1 cellular context compared by ENCODE assay signal in the genomic region with DNA sequence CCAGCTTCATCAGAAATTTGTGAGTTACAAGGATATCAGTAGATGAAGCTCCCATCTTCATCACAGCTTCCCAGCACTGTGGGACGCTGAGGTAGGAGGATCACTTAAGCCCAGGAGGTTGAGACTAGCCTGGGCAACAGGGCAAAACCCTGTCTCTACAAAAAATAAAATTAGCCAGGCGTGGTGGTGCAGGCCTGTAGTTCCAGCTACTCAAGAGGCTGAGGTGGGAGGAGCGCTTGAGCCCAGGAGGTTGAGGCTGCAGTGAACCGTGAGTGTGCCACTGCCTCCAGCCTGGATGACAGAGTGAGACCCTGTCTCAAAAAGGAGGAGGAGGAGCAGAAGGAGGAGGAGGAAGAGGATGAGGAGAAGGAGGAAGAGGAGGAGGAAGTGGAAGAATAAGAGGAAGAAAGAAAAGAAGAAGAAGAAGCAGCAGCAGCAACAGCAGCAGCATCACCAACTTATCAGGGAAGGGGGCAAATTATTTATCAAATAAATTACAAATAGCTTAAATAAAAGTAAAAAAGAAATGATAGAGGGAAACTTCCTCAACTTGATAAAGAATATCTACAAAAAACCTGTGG.
TF ChIP-seq lines count a peak whose summit lies in the region.

No MANE protein-coding gene starts in this region.

TF ChIP-seq in HEK293, 187 proteins besides CTCF, POLR2A, EP300 and RAD21 (continued from another document):
- TF ChIP-seq, protein P1, sequence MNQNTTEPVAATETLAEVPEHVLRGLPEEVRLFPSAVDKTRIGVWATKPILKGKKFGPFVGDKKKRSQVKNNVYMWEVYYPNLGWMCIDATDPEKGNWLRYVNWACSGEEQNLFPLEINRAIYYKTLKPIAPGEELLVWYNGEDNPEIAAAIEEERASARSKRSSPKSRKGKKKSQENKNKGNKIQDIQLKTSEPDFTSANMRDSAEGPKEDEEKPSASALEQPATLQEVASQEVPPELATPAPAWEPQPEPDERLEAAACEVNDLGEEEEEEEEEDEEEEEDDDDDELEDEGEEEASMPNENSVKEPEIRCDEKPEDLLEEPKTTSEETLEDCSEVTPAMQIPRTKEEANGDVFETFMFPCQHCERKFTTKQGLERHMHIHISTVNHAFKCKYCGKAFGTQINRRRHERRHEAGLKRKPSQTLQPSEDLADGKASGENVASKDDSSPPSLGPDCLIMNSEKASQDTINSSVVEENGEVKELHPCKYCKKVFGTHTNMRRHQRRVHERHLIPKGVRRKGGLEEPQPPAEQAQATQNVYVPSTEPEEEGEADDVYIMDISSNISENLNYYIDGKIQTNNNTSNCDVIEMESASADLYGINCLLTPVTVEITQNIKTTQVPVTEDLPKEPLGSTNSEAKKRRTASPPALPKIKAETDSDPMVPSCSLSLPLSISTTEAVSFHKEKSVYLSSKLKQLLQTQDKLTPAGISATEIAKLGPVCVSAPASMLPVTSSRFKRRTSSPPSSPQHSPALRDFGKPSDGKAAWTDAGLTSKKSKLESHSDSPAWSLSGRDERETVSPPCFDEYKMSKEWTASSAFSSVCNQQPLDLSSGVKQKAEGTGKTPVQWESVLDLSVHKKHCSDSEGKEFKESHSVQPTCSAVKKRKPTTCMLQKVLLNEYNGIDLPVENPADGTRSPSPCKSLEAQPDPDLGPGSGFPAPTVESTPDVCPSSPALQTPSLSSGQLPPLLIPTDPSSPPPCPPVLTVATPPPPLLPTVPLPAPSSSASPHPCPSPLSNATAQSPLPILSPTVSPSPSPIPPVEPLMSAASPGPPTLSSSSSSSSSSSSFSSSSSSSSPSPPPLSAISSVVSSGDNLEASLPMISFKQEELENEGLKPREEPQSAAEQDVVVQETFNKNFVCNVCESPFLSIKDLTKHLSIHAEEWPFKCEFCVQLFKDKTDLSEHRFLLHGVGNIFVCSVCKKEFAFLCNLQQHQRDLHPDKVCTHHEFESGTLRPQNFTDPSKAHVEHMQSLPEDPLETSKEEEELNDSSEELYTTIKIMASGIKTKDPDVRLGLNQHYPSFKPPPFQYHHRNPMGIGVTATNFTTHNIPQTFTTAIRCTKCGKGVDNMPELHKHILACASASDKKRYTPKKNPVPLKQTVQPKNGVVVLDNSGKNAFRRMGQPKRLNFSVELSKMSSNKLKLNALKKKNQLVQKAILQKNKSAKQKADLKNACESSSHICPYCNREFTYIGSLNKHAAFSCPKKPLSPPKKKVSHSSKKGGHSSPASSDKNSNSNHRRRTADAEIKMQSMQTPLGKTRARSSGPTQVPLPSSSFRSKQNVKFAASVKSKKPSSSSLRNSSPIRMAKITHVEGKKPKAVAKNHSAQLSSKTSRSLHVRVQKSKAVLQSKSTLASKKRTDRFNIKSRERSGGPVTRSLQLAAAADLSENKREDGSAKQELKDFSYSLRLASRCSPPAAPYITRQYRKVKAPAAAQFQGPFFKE (tag by site-specific recombination; IDR thresholded peaks at IDR 0.05; ENCODE audit: borderline replicate concordance) = no peak
- TF ChIP-seq, protein P2, sequence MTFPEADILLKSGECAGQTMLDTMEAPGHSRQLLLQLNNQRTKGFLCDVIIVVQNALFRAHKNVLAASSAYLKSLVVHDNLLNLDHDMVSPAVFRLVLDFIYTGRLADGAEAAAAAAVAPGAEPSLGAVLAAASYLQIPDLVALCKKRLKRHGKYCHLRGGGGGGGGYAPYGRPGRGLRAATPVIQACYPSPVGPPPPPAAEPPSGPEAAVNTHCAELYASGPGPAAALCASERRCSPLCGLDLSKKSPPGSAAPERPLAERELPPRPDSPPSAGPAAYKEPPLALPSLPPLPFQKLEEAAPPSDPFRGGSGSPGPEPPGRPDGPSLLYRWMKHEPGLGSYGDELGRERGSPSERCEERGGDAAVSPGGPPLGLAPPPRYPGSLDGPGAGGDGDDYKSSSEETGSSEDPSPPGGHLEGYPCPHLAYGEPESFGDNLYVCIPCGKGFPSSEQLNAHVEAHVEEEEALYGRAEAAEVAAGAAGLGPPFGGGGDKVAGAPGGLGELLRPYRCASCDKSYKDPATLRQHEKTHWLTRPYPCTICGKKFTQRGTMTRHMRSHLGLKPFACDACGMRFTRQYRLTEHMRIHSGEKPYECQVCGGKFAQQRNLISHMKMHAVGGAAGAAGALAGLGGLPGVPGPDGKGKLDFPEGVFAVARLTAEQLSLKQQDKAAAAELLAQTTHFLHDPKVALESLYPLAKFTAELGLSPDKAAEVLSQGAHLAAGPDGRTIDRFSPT (tag by site-specific recombination; IDR thresholded peaks at IDR 0.05) = no peak
- no peak for TF ChIP-seq ZNF416 (tag by site-specific recombination; IDR thresholded peaks at IDR 0.05)
- TF ChIP-seq ZNF529 (tag by site-specific recombination; IDR thresholded peaks at IDR 0.05; ENCODE audit: insufficient replicate concordance) = no peak
- no peak for TF ChIP-seq ZNF174 (tag by site-specific recombination; IDR thresholded peaks at IDR 0.05)
- no peak for TF ChIP-seq ZNF560 (tag by site-specific recombination; IDR thresholded peaks at IDR 0.05; ENCODE audit: borderline replicate concordance)
- TF ChIP-seq ZNF112 (tag by site-specific recombination; IDR thresholded peaks at IDR 0.05) = no peak
- no peak for TF ChIP-seq ZBTB8A (tag by site-specific recombination; IDR thresholded peaks at IDR 0.05)
- TF ChIP-seq ZNF660 (tag by site-specific recombination; IDR thresholded peaks at IDR 0.05) = no peak
- TF ChIP-seq ZNF138 (tag by site-specific recombination; IDR thresholded peaks at IDR 0.05; ENCODE audit: borderline replicate concordance) = no peak
- no peak for TF ChIP-seq KLF10 (tag by site-specific recombination; IDR thresholded peaks at IDR 0.05)
- TF ChIP-seq ZNF223 (tag by site-specific recombination; IDR thresholded peaks at IDR 0.05) = 0 out of 2 replicates have a peak, but pooled peaks have one; percentile 14
- no peak for TF ChIP-seq ZNF843 (tag by site-specific recombination; IDR thresholded peaks at IDR 0.05)
- TF ChIP-seq, protein P3, sequence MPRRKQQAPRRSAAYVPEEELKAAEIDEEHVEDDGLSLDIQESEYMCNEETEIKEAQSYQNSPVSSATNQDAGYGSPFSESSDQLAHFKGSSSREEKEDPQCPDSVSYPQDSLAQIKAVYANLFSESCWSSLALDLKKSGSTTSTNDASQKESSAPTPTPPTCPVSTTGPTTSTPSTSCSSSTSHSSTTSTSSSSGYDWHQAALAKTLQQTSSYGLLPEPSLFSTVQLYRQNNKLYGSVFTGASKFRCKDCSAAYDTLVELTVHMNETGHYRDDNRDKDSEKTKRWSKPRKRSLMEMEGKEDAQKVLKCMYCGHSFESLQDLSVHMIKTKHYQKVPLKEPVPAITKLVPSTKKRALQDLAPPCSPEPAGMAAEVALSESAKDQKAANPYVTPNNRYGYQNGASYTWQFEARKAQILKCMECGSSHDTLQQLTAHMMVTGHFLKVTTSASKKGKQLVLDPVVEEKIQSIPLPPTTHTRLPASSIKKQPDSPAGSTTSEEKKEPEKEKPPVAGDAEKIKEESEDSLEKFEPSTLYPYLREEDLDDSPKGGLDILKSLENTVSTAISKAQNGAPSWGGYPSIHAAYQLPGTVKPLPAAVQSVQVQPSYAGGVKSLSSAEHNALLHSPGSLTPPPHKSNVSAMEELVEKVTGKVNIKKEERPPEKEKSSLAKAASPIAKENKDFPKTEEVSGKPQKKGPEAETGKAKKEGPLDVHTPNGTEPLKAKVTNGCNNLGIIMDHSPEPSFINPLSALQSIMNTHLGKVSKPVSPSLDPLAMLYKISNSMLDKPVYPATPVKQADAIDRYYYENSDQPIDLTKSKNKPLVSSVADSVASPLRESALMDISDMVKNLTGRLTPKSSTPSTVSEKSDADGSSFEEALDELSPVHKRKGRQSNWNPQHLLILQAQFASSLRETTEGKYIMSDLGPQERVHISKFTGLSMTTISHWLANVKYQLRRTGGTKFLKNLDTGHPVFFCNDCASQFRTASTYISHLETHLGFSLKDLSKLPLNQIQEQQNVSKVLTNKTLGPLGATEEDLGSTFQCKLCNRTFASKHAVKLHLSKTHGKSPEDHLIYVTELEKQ (tag by site-specific recombination; IDR thresholded peaks at IDR 0.05; ENCODE audit: borderline replicate concordance) = no peak
- no peak for TF ChIP-seq GLIS2 (tag by site-specific recombination; IDR thresholded peaks at IDR 0.05)
- TF ChIP-seq ZFHX2 (tag by site-specific recombination; conservative IDR thresholded peaks at IDR 0.05) = 0 out of 2 replicates have a peak, but pooled peaks have one; percentile 15
- no peak for TF ChIP-seq ZNF335 (tag by site-specific recombination; conservative IDR thresholded peaks at IDR 0.05)
- TF ChIP-seq ZNF510 (tag by site-specific recombination; IDR thresholded peaks at IDR 0.05; ENCODE audit: insufficient replicate concordance) = no peak
- no peak for TF ChIP-seq ZNF776 (tag by site-specific recombination; IDR thresholded peaks at IDR 0.05; ENCODE audit: borderline replicate concordance)
- TF ChIP-seq, protein P4, sequence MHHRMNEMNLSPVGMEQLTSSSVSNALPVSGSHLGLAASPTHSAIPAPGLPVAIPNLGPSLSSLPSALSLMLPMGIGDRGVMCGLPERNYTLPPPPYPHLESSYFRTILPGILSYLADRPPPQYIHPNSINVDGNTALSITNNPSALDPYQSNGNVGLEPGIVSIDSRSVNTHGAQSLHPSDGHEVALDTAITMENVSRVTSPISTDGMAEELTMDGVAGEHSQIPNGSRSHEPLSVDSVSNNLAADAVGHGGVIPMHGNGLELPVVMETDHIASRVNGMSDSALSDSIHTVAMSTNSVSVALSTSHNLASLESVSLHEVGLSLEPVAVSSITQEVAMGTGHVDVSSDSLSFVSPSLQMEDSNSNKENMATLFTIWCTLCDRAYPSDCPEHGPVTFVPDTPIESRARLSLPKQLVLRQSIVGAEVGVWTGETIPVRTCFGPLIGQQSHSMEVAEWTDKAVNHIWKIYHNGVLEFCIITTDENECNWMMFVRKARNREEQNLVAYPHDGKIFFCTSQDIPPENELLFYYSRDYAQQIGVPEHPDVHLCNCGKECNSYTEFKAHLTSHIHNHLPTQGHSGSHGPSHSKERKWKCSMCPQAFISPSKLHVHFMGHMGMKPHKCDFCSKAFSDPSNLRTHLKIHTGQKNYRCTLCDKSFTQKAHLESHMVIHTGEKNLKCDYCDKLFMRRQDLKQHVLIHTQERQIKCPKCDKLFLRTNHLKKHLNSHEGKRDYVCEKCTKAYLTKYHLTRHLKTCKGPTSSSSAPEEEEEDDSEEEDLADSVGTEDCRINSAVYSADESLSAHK (tag by site-specific recombination; IDR thresholded peaks at IDR 0.05) = no peak
- no peak for TF ChIP-seq ZNF350 (tag by site-specific recombination; IDR thresholded peaks at IDR 0.05)
- TF ChIP-seq, protein P5, sequence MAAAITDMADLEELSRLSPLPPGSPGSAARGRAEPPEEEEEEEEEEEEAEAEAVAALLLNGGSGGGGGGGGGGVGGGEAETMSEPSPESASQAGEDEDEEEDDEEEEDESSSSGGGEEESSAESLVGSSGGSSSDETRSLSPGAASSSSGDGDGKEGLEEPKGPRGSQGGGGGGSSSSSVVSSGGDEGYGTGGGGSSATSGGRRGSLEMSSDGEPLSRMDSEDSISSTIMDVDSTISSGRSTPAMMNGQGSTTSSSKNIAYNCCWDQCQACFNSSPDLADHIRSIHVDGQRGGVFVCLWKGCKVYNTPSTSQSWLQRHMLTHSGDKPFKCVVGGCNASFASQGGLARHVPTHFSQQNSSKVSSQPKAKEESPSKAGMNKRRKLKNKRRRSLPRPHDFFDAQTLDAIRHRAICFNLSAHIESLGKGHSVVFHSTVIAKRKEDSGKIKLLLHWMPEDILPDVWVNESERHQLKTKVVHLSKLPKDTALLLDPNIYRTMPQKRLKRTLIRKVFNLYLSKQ (tag by site-specific recombination; IDR thresholded peaks at IDR 0.05; ENCODE audit: borderline replicate concordance) = no peak
- no peak for TF ChIP-seq ZNF248 (tag by site-specific recombination; IDR thresholded peaks at IDR 0.05)
- TF ChIP-seq ZNF558 (tag by site-specific recombination; IDR thresholded peaks at IDR 0.05) = no peak
- TF ChIP-seq, protein P6, sequence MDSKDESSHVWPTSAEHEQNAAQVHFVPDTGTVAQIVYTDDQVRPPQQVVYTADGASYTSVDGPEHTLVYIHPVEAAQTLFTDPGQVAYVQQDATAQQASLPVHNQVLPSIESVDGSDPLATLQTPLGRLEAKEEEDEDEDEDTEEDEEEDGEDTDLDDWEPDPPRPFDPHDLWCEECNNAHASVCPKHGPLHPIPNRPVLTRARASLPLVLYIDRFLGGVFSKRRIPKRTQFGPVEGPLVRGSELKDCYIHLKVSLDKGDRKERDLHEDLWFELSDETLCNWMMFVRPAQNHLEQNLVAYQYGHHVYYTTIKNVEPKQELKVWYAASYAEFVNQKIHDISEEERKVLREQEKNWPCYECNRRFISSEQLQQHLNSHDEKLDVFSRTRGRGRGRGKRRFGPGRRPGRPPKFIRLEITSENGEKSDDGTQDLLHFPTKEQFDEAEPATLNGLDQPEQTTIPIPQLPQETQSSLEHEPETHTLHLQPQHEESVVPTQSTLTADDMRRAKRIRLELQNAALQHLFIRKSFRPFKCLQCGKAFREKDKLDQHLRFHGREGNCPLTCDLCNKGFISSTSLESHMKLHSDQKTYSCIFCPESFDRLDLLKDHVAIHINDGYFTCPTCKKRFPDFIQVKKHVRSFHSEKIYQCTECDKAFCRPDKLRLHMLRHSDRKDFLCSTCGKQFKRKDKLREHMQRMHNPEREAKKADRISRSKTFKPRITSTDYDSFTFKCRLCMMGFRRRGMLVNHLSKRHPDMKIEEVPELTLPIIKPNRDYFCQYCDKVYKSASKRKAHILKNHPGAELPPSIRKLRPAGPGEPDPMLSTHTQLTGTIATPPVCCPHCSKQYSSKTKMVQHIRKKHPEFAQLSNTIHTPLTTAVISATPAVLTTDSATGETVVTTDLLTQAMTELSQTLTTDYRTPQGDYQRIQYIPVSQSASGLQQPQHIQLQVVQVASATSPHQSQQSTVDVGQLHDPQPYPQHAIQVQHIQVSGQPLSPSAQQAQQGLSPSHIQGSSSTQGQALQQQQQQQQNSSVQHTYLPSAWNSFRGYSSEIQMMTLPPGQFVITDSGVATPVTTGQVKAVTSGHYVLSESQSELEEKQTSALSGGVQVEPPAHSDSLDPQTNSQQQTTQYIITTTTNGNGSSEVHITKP (tag by site-specific recombination; IDR thresholded peaks at IDR 0.05) = no peak
- no peak for TF ChIP-seq ZNF157 (tag by site-specific recombination; IDR thresholded peaks at IDR 0.05)
- TF ChIP-seq KLF16 (tag by site-specific recombination; IDR thresholded peaks at IDR 0.05) = no peak
- TF ChIP-seq, protein P7, sequence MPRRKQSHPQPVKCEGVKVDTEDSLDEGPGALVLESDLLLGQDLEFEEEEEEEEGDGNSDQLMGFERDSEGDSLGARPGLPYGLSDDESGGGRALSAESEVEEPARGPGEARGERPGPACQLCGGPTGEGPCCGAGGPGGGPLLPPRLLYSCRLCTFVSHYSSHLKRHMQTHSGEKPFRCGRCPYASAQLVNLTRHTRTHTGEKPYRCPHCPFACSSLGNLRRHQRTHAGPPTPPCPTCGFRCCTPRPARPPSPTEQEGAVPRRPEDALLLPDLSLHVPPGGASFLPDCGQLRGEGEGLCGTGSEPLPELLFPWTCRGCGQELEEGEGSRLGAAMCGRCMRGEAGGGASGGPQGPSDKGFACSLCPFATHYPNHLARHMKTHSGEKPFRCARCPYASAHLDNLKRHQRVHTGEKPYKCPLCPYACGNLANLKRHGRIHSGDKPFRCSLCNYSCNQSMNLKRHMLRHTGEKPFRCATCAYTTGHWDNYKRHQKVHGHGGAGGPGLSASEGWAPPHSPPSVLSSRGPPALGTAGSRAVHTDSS (tag by site-specific recombination; IDR thresholded peaks at IDR 0.05) = peak; percentile 78
- TF ChIP-seq RBAK (tag by site-specific recombination; IDR thresholded peaks at IDR 0.05) = no peak
TF ChIP-seq in HEK293: peak in this region for 4.
